In genomic region chr15:64527263-64527984, GRCh38 we compare ENCODE assay signal across 1 cellular context.
TF ChIP-seq lines count a peak whose summit lies in the region.

No MANE protein-coding gene starts in this region.

TF ChIP-seq in GM23338, 12 proteins besides CTCF, POLR2A, EP300 and RAD21 (continued from another document):
- TF ChIP-seq, protein P1, sequence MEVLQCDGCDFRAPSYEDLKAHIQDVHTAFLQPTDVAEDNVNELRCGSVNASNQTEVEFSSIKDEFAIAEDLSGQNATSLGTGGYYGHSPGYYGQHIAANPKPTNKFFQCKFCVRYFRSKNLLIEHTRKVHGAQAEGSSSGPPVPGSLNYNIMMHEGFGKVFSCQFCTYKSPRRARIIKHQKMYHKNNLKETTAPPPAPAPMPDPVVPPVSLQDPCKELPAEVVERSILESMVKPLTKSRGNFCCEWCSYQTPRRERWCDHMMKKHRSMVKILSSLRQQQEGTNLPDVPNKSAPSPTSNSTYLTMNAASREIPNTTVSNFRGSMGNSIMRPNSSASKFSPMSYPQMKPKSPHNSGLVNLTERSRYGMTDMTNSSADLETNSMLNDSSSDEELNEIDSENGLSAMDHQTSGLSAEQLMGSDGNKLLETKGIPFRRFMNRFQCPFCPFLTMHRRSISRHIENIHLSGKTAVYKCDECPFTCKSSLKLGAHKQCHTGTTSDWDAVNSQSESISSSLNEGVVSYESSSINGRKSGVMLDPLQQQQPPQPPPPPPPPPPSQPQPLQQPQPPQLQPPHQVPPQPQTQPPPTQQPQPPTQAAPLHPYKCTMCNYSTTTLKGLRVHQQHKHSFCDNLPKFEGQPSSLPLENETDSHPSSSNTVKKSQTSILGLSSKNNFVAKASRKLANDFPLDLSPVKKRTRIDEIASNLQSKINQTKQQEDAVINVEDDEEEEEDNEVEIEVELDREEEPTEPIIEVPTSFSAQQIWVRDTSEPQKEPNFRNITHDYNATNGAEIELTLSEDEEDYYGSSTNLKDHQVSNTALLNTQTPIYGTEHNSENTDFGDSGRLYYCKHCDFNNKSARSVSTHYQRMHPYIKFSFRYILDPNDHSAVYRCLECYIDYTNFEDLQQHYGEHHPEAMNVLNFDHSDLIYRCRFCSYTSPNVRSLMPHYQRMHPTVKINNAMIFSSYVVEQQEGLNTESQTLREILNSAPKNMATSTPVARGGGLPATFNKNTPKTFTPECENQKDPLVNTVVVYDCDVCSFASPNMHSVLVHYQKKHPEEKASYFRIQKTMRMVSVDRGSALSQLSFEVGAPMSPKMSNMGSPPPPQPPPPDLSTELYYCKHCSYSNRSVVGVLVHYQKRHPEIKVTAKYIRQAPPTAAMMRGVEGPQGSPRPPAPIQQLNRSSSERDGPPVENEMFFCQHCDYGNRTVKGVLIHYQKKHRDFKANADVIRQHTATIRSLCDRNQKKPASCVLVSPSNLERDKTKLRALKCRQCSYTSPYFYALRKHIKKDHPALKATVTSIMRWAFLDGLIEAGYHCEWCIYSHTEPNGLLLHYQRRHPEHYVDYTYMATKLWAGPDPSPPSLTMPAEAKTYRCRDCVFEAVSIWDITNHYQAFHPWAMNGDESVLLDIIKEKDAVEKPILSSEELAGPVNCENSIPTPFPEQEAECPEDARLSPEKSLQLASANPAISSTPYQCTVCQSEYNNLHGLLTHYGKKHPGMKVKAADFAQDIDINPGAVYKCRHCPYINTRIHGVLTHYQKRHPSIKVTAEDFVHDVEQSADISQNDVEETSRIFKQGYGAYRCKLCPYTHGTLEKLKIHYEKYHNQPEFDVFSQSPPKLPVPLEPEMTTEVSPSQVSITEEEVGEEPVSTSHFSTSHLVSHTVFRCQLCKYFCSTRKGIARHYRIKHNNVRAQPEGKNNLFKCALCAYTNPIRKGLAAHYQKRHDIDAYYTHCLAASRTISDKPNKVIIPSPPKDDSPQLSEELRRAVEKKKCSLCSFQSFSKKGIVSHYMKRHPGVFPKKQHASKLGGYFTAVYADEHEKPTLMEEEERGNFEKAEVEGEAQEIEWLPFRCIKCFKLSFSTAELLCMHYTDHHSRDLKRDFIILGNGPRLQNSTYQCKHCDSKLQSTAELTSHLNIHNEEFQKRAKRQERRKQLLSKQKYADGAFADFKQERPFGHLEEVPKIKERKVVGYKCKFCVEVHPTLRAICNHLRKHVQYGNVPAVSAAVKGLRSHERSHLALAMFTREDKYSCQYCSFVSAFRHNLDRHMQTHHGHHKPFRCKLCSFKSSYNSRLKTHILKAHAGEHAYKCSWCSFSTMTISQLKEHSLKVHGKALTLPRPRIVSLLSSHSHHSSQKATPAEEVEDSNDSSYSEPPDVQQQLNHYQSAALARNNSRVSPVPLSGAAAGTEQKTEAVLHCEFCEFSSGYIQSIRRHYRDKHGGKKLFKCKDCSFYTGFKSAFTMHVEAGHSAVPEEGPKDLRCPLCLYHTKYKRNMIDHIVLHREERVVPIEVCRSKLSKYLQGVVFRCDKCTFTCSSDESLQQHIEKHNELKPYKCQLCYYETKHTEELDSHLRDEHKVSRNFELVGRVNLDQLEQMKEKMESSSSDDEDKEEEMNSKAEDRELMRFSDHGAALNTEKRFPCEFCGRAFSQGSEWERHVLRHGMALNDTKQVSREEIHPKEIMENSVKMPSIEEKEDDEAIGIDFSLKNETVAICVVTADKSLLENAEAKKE (CRISPR knock-in tag; IDR thresholded peaks at IDR 0.05), result no peak
- TF ChIP-seq ZNF114 (CRISPR knock-in tag; IDR thresholded peaks at IDR 0.05), result no peak
- no peak for TF ChIP-seq EZH2phosphoT487 (IDR thresholded peaks at IDR 0.05; ENCODE audit: unreplicated experiment)
